8 cellular contexts compared by ENCODE assay signal in the genomic region with DNA sequence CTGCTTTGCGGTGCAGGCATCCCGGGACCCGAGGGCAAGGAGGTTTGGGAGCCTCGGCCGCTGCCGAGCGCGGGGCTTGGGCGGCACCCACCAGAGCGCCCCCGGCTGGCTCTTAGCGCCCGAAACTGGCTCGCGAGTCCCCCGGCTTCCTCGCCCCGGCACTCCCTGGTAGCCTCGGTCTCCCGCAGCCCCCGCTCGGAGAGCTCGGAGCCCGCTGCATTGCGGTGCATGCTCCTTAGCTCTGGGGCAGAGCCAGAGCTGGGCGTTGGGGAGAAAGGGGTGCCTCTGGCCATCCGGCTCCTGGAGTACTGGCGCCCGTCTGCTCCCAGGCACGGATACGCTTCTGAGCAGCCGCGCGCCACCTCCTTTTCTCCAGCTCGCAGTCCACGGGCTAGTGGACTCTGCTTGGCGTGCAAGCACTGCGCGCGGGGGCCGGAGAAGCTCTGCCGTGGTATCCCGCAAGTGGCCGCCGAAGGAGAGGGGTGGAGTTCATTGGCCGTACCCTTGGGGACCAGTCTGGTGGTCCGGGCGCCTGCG. TPM values are rescaled to one million over a fixed set of nuclear protein-coding genes. Genes with fewer than 3 reads are reported as not detected.
DNase-seq lines count a peak whose midpoint lies in the region; ATAC-seq and TF ChIP-seq lines count a peak whose summit lies in the region.

No MANE protein-coding gene starts in this region.

- TF ChIP-seq EP300 in SK-N-SH (IDR thresholded peaks at IDR 0.05; ENCODE audit: borderline replicate concordance in 1 of 2, low read depth in 1 of 2, low read length in 1 of 2) = no peak

- DNase-seq in GM03348 (ENCODE audit: low spot score) (peak; percentile 57), HEK293T (ENCODE audit: extremely low spot score) (peak; percentile 21), SK-N-SH (peak; percentile 47), glutamatergic neuron (peak; percentile 49), psoas muscle (peak in 1 of 2 donors; percentile 63), SKM-1 (lab: John Stamatoyannopoulos, UW; ENCODE audit: unreplicated experiment) (no peak), HUDEP-2 (lab: John Stamatoyannopoulos, UW; ENCODE audit: unreplicated experiment in 76 of 76) (no peak)
- DNase-seq in stimulated activated CD4-positive, alpha-beta T cell treated with anti-CD3 and anti-CD28 coated beads, Interleukin-4, amount 100 ng/mL, for 1 hour = no peak

- H3K36me3 Mint-ChIP-seq in glutamatergic neuron (ENCODE audit: unreplicated experiment) = peaks cover 8% of the 10 kb centered on the region

- no peak for TF ChIP-seq RAD21 in SK-N-SH (IDR thresholded peaks at IDR 0.05; ENCODE audit: low read length)

- H3K4me2 ChIP-seq in SK-N-SH = peak overlapping the region; percentile 96

- H3K4me1 ChIP-seq in SK-N-SH (ENCODE audit: control insufficient read depth in 1 of 2, insufficient read depth in 2 of 2, low read depth in 1 of 2, low read length in 1 of 2) = peaks cover 0 to 8% of the 10 kb centered on the region in 2 experiments; a peak in 1 of 4 replicates
- H3K4me1 ChIP-seq in psoas muscle = peaks cover 21% of the 10 kb centered on the region

- no peak overlapping the region for H3K27ac Mint-ChIP-seq in glutamatergic neuron (ENCODE audit: unreplicated experiment)

- H3K9me3 ChIP-seq in SK-N-SH = no peaks in the 10 kb centered on the region
- no peaks in the 10 kb centered on the region for H3K9me3 ChIP-seq in psoas muscle

- intact Hi-C loops in psoas muscle (cut with DNase I) = loop anchor here (1.0 to 10.0 kb wide), 5 partner anchors 101 to 1099 kb away; no protein-coding TSS in a partner anchor

- no peaks in the 10 kb centered on the region for H3F3A ChIP-seq in SK-N-SH (replicated peaks; ENCODE audit: insufficient read depth)

- no peak overlapping the region for H3K27ac ChIP-seq in SK-N-SH (ENCODE audit: low read depth in 2 of 2, low read length in 1 of 2)
- peak overlapping the region; percentile 80 for H3K27ac ChIP-seq in psoas muscle

- peak overlapping the region; percentile 81; the same call in 1 of the 2 replicates for H2AFZ ChIP-seq in SK-N-SH (ENCODE audit: low read depth)

- H3K4me3 ChIP-seq in SK-N-SH (ENCODE audit: low read depth in 2 of 2, low read length in 1 of 2) = peak overlapping the region; percentile 52 to 83
- H3K4me3 ChIP-seq in psoas muscle = peak overlapping the region; percentile 86

- TF ChIP-seq CTCF in SK-N-SH (IDR thresholded peaks at IDR 0.05) (peak; percentile 31; the same call in 1 of the 2 replicates), glutamatergic neuron (IDR thresholded peaks at IDR 0.05; ENCODE audit: partially characterized antibody, unreplicated experiment) (no peak), psoas muscle (IDR thresholded peaks at IDR 0.05) (no peak)

- peaks cover 11% of the 10 kb centered on the region for H3K4me1 Mint-ChIP-seq in glutamatergic neuron (ENCODE audit: low read depth, unreplicated experiment)

- H3K9ac ChIP-seq in SK-N-SH = peak overlapping the region; percentile 41; the same call in 1 of the 2 replicates

- H3K27me3 Mint-ChIP-seq in glutamatergic neuron (ENCODE audit: unreplicated experiment) = peaks cover 19% of the 10 kb centered on the region

- no peaks in the 10 kb centered on the region for H3K36me3 ChIP-seq in SK-N-SH (replicated peaks in 1 of 2; ENCODE audit: control insufficient read depth in 1 of 2, insufficient read depth in 2 of 2, low read length in 1 of 2)
- H3K36me3 ChIP-seq in psoas muscle (ENCODE audit: insufficient read depth in 1 of 2, low read depth in 1 of 2) = no peaks in the 10 kb centered on the region

- WGBS in SK-N-SH (ENCODE audit: low lambda C conversion rate) = 3% methylated on average over 5 of the region's 49 CpGs
- WGBS in psoas muscle, 3 donors = 0 to 1% (median 1%) methylated on average over 23 to 49 of the region's 49 CpGs

- POLR2A ChIA-PET in HEK293T (lab: Yijun Ruan, JAX) (no interaction called here), SK-N-SH (lab: Yijun Ruan, JAX) (interaction anchor here (1.0 kb wide), 1 partner anchor 445 kb away, joined by 4 read pairs; no protein-coding TSS in a partner anchor)

- peak overlapping the region; percentile 92 for H3K4me3 Mint-ChIP-seq in glutamatergic neuron (ENCODE audit: unreplicated experiment)

- CTCF ChIA-PET in HEK293T (lab: Yijun Ruan, JAX) = interaction anchor here (0.6 to 1.5 kb wide), 5 partner anchors 14 to 1634 kb away, joined by 3 to 5 read pairs (median 3); no protein-coding TSS in a partner anchor
- CTCF ChIA-PET in SK-N-SH (lab: Yijun Ruan, JAX) = interaction anchor here (0.6 to 8.1 kb wide), 22 partner anchors 11 to 1247 kb away, joined by 3 to 103 read pairs (median 6); no protein-coding TSS in a partner anchor

- H4K20me1 ChIP-seq in SK-N-SH (ENCODE audit: insufficient read depth) = peaks cover 7% of the 10 kb centered on the region

- peaks cover 12% of the 10 kb centered on the region for H3K9me3 Mint-ChIP-seq in glutamatergic neuron (ENCODE audit: unreplicated experiment)

- 0 out of 2 replicates have a peak, but pooled peaks cover 10% of the 10 kb centered on the region for H3K79me2 ChIP-seq in SK-N-SH (ENCODE audit: insufficient read depth)

- H3K9me2 ChIP-seq in SK-N-SH = no peaks in the 10 kb centered on the region

- ATAC-seq in psoas muscle = peak; percentile 4 to 58 (median 36)

- no peaks in the 10 kb centered on the region; the same call in 1 of the 2 replicates for H3K27me3 ChIP-seq in SK-N-SH (ENCODE audit: insufficient read depth)
- peaks cover 0 to 11% (median 0%) of the 10 kb centered on the region in 3 donors for H3K27me3 ChIP-seq in psoas muscle (ENCODE audit: insufficient read depth in 3 of 3, low read length in 2 of 3)

TF ChIP-seq in HEK293T, 16 proteins besides CTCF, POLR2A, EP300 and RAD21:
- TF ChIP-seq ZNF384 (IDR thresholded peaks at IDR 0.05) (no peak), ARNT (IDR thresholded peaks at IDR 0.05) (no peak), LEF1 (IDR thresholded peaks at IDR 0.05; ENCODE audit: borderline replicate concordance) (no peak), TARDBP (IDR thresholded peaks at IDR 0.05) (no peak), BHLHE40 (IDR thresholded peaks at IDR 0.05; ENCODE audit: borderline replicate concordance) (no peak), NFRKB (IDR thresholded peaks at IDR 0.05) (no peak)

TF ChIP-seq in SK-N-SH, 30 proteins besides CTCF, POLR2A, EP300 and RAD21:
- TF ChIP-seq NFIC (IDR thresholded peaks at IDR 0.05; ENCODE audit: borderline replicate concordance) = no peak
- TF ChIP-seq FOSL2 (IDR thresholded peaks at IDR 0.05; ENCODE audit: borderline replicate concordance, low read depth) = no peak
- TF ChIP-seq, protein P1, sequence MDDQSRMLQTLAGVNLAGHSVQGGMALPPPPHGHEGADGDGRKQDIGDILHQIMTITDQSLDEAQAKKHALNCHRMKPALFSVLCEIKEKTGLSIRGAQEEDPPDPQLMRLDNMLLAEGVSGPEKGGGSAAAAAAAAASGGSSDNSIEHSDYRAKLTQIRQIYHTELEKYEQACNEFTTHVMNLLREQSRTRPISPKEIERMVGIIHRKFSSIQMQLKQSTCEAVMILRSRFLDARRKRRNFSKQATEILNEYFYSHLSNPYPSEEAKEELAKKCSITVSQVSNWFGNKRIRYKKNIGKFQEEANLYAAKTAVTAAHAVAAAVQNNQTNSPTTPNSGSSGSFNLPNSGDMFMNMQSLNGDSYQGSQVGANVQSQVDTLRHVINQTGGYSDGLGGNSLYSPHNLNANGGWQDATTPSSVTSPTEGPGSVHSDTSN (IDR thresholded peaks at IDR 0.05) = no peak
- no peak for TF ChIP-seq GABPA (IDR thresholded peaks at IDR 0.05; ENCODE audit: low read depth)

RNA-seq across cellular contexts. Expression of a gene that starts 0.8 kb away (rescaled TPM):
- polyA plus RNA-seq in SK-N-SH (2012; rRNA removed) (0.84 and 1.2 TPM in 2 replicates), psoas muscle (1 to 10 TPM in 2 of 3 donors, under 1 TPM in 1; 0.85 to 6.3 (median 1.3) TPM)
- polyA plus RNA-seq in SK-N-SH (2012; cell fraction: cytosol; rRNA removed) = 0.83 and 0.85 TPM in 2 replicates
- 0.70 and 0.97 TPM in 2 replicates for polyA plus RNA-seq in SK-N-SH (2012; cell fraction: nucleus; rRNA removed)
- total RNA-seq in glutamatergic neuron (ENCODE audit: unreplicated experiment) (16.3 TPM), psoas muscle (1 to 10 TPM; 1.6 to 3.3 (median 2.5) TPM)

Comparison
In these comparisons a context has a peak if more than half of its experiments do, and no peak if none do; other contexts are left out.
1. DNase-seq: peak in GM03348 (single experiment), HEK293T (single experiment), SK-N-SH (single experiment) and glutamatergic neuron (single experiment); none in SKM-1 (single experiment), HUDEP-2 (0 of 76) and stimulated activated CD4-positive, alpha-beta T cell treated with anti-CD3 and anti-CD28 coated beads, Interleukin-4, amount 100 ng/mL, for 1 hour (single experiment).